In genomic region chr4:141501931-141502330, GRCh38 we compare ENCODE assay signal across 21 cellular contexts.
A peak's percentile ranks its signal among the peaks of the same experiment; 100 is the strongest.
DNase-seq lines count a peak whose midpoint lies in the region; ATAC-seq and TF ChIP-seq lines count a peak whose summit lies in the region.
"Had no signal": no experiment of that assay in that cellular context is flagged by ENCODE, and none has a peak within 500 bp of the region (broad histone marks: within the 10 kb centered on the region; RNA-seq: fewer than 3 reads in every experiment).

No MANE protein-coding gene starts in this region.

- no peaks in the 10 kb centered on the region for H4K20me1 ChIP-seq in smooth muscle cell (ENCODE audit: low read depth)

- peak; percentile 28 for ATAC-seq in Right ventricle myocardium inferior

- no peak overlapping the region for H3K4me2 ChIP-seq in smooth muscle cell

- H2AFZ ChIP-seq in smooth muscle cell (ENCODE audit: low read depth) = peak overlapping the region; percentile 52

- H3K9me3 ChIP-seq in left ventricle myocardium inferior (replicated peaks) (peaks cover 7% of the 10 kb centered on the region), smooth muscle cell (replicated peaks; ENCODE audit: low read depth) (no peaks in the 10 kb centered on the region)
- H3K9me3 ChIP-seq: mucosa of descending colon, neutrophil had no signal

- DNase-seq in Right ventricle myocardium inferior (ENCODE audit: missing footprints) (no peak), left ventricle myocardium inferior (no peak), amniotic epithelial cell (ENCODE audit: low read depth) (peak; percentile 47), fibroblast of the aortic adventitia (ENCODE audit: low read depth) (peak; percentile 51), smooth muscle cell (lab: John Stamatoyannopoulos, UW; ENCODE audit: unreplicated experiment) (no peak), activated gamma-delta T cell (lab: John Stamatoyannopoulos, UW) (no peak), cerebellum (ENCODE audit: low spot score) (no peak), NCI-H2029 (lab: John Stamatoyannopoulos, UW) (no peak)
- DNase-seq: 8988T; activated naive CD4-positive, alpha-beta T cell treated with anti-CD3 and anti-CD28 coated beads, Interleukin-2, amount 10 ng/mL, durations not matched to agents 7 days and 5 days; CD4-positive, alpha-beta T cell; dorsolateral prefrontal cortex; GOT3; kidney glomerular epithelial cell; MM.1S; mucosa of descending colon; NCI-H345; NK-92 treated with Interleukin-12 subunit alpha and Interleukin-12 subunit beta, amount 100 ng/mL, for 24 hours; retina had no signal

- no peaks in the 10 kb centered on the region for H3K79me2 ChIP-seq in smooth muscle cell (ENCODE audit: low read depth)

- H3K27ac ChIP-seq in left ventricle myocardium inferior (replicated peaks) = no peak overlapping the region
- peak overlapping the region; percentile 32 for H3K27ac ChIP-seq in smooth muscle cell (ENCODE audit: low read depth)
- H3K27ac ChIP-seq: dorsolateral prefrontal cortex, esophagus muscularis mucosa, neutrophil had no signal

- H3K4me1 ChIP-seq in left ventricle myocardium inferior (no peaks in the 10 kb centered on the region), smooth muscle cell (ENCODE audit: low read depth) (no peaks in the 10 kb centered on the region)
- H3K4me1 ChIP-seq: esophagus muscularis mucosa had no signal

- TF ChIP-seq CTCF in left ventricle myocardium inferior (IDR thresholded peaks at IDR 0.05; ENCODE audit: borderline replicate concordance) (no peak), fibroblast of the aortic adventitia (IDR thresholded peaks at IDR 0.05; ENCODE audit: insufficient read depth, low read length) (no peak), smooth muscle cell (IDR thresholded peaks at IDR 0.05; ENCODE audit: borderline replicate concordance, insufficient read depth, poor library complexity, severe bottlenecking) (no peak)

- H3K27me3 ChIP-seq in left ventricle myocardium inferior (ENCODE audit: low read depth) = no peaks in the 10 kb centered on the region
- H3K27me3 ChIP-seq in smooth muscle cell (ENCODE audit: low read depth) = no peaks in the 10 kb centered on the region
- H3K27me3 ChIP-seq: esophagus muscularis mucosa, neutrophil had no signal

- H3K4me3 ChIP-seq in left ventricle myocardium inferior = no peak overlapping the region
- H3K4me3 ChIP-seq in fibroblast of the aortic adventitia (ENCODE audit: low read depth, low read length) = no peak overlapping the region
- no peak overlapping the region for H3K4me3 ChIP-seq in smooth muscle cell
- H3K4me3 ChIP-seq: dorsolateral prefrontal cortex, esophagus muscularis mucosa, mucosa of descending colon had no signal

- intact Hi-C loops in Right ventricle myocardium inferior (cut with DNase I) = no loop called here
- intact Hi-C loops in left ventricle myocardium inferior (cut with micrococcal nuclease) = no loop called here

- no peaks in the 10 kb centered on the region for H3K36me3 ChIP-seq in left ventricle myocardium inferior
- H3K36me3 ChIP-seq in smooth muscle cell (ENCODE audit: low read depth) = no peaks in the 10 kb centered on the region
- H3K36me3 ChIP-seq: esophagus muscularis mucosa, neutrophil had no signal

- no peaks in the 10 kb centered on the region for H3F3A ChIP-seq in smooth muscle cell (ENCODE audit: low read depth)

- H3K9ac ChIP-seq in smooth muscle cell (ENCODE audit: low read depth) = no peak overlapping the region

- 71% methylated on average over 3 of the region's 3 CpGs for WGBS in smooth muscle cell (ENCODE audit: low lambda C conversion rate)

Comparison
In these comparisons a context has a peak if more than half of its experiments do, and no peak if none do; other contexts are left out.
1. DNase-seq: peak in amniotic epithelial cell (single experiment) and fibroblast of the aortic adventitia (single experiment); none in Right ventricle myocardium inferior (single experiment), left ventricle myocardium inferior (single experiment), smooth muscle cell (single experiment), activated gamma-delta T cell (single experiment), cerebellum (single experiment) and NCI-H2029 (single experiment).